In genomic region chrX:154300815-154301214, GRCh38 we compare ENCODE assay signal across 21 cellular contexts. TPM values are rescaled to one million over a fixed set of nuclear protein-coding genes. Genes with fewer than 3 reads are reported as not detected.
"Had no signal": no experiment of that assay in that cellular context is flagged by ENCODE, and none has a peak within 500 bp of the region (broad histone marks: within the 10 kb centered on the region; RNA-seq: fewer than 3 reads in every experiment).

No MANE protein-coding gene starts in this region.

- ATAC-seq: activated CD8-positive, alpha-beta memory T cell treated with anti-CD3 and anti-CD28 coated beads, Interleukin-2, amount 10 ng/mL, durations not matched to agents 7 days and 5 days; activated T-helper 17 cell treated with anti-CD3 and anti-CD28 coated beads, Interleukin-2, amount 50 U/mL, for 72 hours; body of pancreas; effector memory CD8-positive, alpha-beta T cell had no signal

- DNase-seq: activated CD4-positive, alpha-beta memory T cell treated with anti-CD3 and anti-CD28 coated beads, Interleukin-2, amount 10 ng/mL, durations not matched to agents 7 days and 5 days; activated CD4-positive, alpha-beta T cell treated with anti-CD3 and anti-CD28 coated beads for 48 hours; activated CD4-positive, CD25-positive, alpha-beta regulatory T cell; activated CD8-positive, alpha-beta memory T cell treated with anti-CD3 and anti-CD28 coated beads, Interleukin-2, amount 10 ng/mL, durations not matched to agents 7 days and 5 days; activated naive CD4-positive, alpha-beta T cell; activated naive CD8-positive, alpha-beta T cell treated with anti-CD3 and anti-CD28 coated beads, Interleukin-2, amount 10 ng/mL, durations not matched to agents 7 days and 5 days; body of pancreas; effector memory CD8-positive, alpha-beta T cell; esophagus squamous epithelium; foreskin fibroblast; midbrain; nucleus accumbens; stimulated activated CD8-positive, alpha-beta memory T cell treated with anti-CD3 and anti-CD28 coated beads, Interleukin-4, amount 100 ng/mL, for 48 hours; stimulated activated naive CD4-positive, alpha-beta T cell had no signal

RNA-seq across cellular contexts. Expression of gene TKTL1, which starts 5.2 kb away (rescaled TPM):
- total RNA-seq: body of pancreas, esophagus squamous epithelium, glomerular endothelial cell, hepatocyte, lung microvascular endothelial cell, renal cortical epithelial cell had no signal

RNA-seq across cellular contexts. Expression of gene TEX28, which starts 5.9 kb away (rescaled TPM):
- total RNA-seq: activated CD4-positive, alpha-beta memory T cell treated with anti-CD3 and anti-CD28 coated beads, Interleukin-2, amount 10 ng/mL, durations not matched to agents 7 days and 5 days; activated CD8-positive, alpha-beta memory T cell treated with anti-CD3 and anti-CD28 coated beads, Interleukin-2, amount 10 ng/mL, durations not matched to agents 7 days and 5 days; activated naive CD8-positive, alpha-beta T cell treated with anti-CD3 and anti-CD28 coated beads, Interleukin-2, amount 10 ng/mL, durations not matched to agents 7 days and 5 days; activated T-helper 17 cell treated with anti-CD3 and anti-CD28 coated beads, Interleukin-2, amount 50 U/mL, for 72 hours; body of pancreas; cardiac septum; esophagus squamous epithelium; glomerular endothelial cell; hepatocyte; lung microvascular endothelial cell; renal cortical epithelial cell had no signal

RNA-seq across cellular contexts. Expression of gene OPN1MW3, which starts 43.4 kb away (rescaled TPM):
- total RNA-seq: activated CD4-positive, alpha-beta memory T cell treated with anti-CD3 and anti-CD28 coated beads, Interleukin-2, amount 10 ng/mL, durations not matched to agents 7 days and 5 days; activated CD8-positive, alpha-beta memory T cell treated with anti-CD3 and anti-CD28 coated beads, Interleukin-2, amount 10 ng/mL, durations not matched to agents 7 days and 5 days; activated naive CD8-positive, alpha-beta T cell treated with anti-CD3 and anti-CD28 coated beads, Interleukin-2, amount 10 ng/mL, durations not matched to agents 7 days and 5 days; activated T-helper 17 cell treated with anti-CD3 and anti-CD28 coated beads, Interleukin-2, amount 50 U/mL, for 72 hours; body of pancreas; cardiac septum; dermis microvascular lymphatic vessel endothelial cell; esophagus squamous epithelium; glomerular endothelial cell; hepatocyte; renal cortical epithelial cell had no signal
